ENCODE assay signal across 23 cellular contexts in the genomic region with DNA sequence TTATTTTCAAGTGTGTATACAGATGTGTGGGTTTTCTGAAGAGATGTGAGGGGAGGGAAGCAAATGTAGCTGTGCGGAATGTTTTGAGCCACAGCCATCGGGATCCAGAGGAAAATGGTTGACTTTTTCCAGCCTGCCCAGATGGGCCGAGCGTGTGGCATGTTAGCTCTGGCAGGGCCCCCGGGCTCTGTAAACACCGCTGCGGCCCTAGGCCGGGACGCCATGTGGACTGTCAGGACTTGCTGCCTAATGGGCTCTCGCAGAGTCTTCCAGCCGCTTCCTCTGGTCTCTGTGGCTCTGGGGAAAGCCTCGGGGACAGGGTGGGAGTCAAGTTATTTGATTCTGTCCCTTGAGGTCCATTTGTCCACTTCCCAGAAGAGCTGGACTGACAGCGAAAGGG.
A peak's percentile ranks its signal among the peaks of the same experiment; 100 is the strongest.
DNase-seq lines count a peak whose midpoint lies in the region; ATAC-seq, FAIRE-seq and TF ChIP-seq lines count a peak whose summit lies in the region.
"Had no signal": no experiment of that assay in that cellular context is flagged by ENCODE, and none has a peak within 500 bp of the region (broad histone marks: within the 10 kb centered on the region; RNA-seq: fewer than 3 reads in every experiment).

No MANE protein-coding gene starts in this region.

- ATAC-seq in heart left ventricle (peak in 1 of 4 donors; percentile 22), left ventricle myocardium superior (no peak)
- no peak for ATAC-seq in activated T-cell treated with anti-CD3 and anti-CD28 coated beads, Interleukin-2, amount 50 U/mL, for 4 hours
- ATAC-seq: SK-N-SH treated with all-trans-retinoic acid at 6 μM for 48 hours had no signal

- no peak overlapping the region for H2BK5ac ChIP-seq in trophoblast cell (ENCODE audit: low read depth, low read length, poor library complexity)

- peaks cover 6% of the 10 kb centered on the region for H3K36me3 Mint-ChIP-seq in astrocyte (ENCODE audit: low read depth, unreplicated experiment)
- H3K36me3 Mint-ChIP-seq in activated T-cell treated with anti-CD3 and anti-CD28 coated beads, Interleukin-2, amount 50 U/mL, for 4 hours (ENCODE audit: insufficient read depth): no peaks in the 10 kb centered on the region
- H3K36me3 Mint-ChIP-seq: CD4-positive, CD25-positive, alpha-beta regulatory T cell had no signal

- H3K27ac ChIP-seq in heart left ventricle (peak overlapping the region in 11 of 12 donors; percentile 25 to 87 (median 69)), astrocyte (ENCODE audit: low read depth, low read length) (no peak overlapping the region), trophoblast cell (ENCODE audit: low read depth, low read length) (no peak overlapping the region), GM23248 (no peak overlapping the region)
- peak overlapping the region in 4 of 11 experiments; percentile 23 to 80 (median 58); a peak in 7 of 22 replicates for H3K27ac ChIP-seq in BLaER1 treated with 17β-estradiol and CSF1 and Interleukin-3, amounts not matched to agents 10 nM and 100 nM

- H4K20me1 ChIP-seq in BLaER1 treated with 17β-estradiol and CSF1 and Interleukin-3, amounts not matched to agents 10 nM and 100 nM: no peaks in the 10 kb centered on the region
- H4K20me1 ChIP-seq in astrocyte (ENCODE audit: insufficient read depth, low read length): no peaks in the 10 kb centered on the region
- no peaks in the 10 kb centered on the region for H4K20me1 ChIP-seq in GM23248 (ENCODE audit: insufficient read depth)

- H3K4me3 Mint-ChIP-seq in astrocyte (ENCODE audit: unreplicated experiment): no peak overlapping the region
- no peak overlapping the region for H3K4me3 Mint-ChIP-seq in activated T-cell treated with anti-CD3 and anti-CD28 coated beads, Interleukin-2, amount 50 U/mL, for 4 hours

- H3K27me3 ChIP-seq in heart left ventricle (no peaks in the 10 kb centered on the region), astrocyte (ENCODE audit: insufficient read depth, low read length) (peaks cover under 1% of the 10 kb centered on the region), trophoblast cell (ENCODE audit: insufficient read depth, low read length) (no peaks in the 10 kb centered on the region), GM23248 (replicated peaks; ENCODE audit: insufficient read depth) (0 out of 2 replicates have a peak, but pooled peaks cover 5% of the 10 kb centered on the region)
- no peaks in the 10 kb centered on the region for H3K27me3 ChIP-seq in BLaER1 treated with 17β-estradiol and CSF1 and Interleukin-3, amounts not matched to agents 10 nM and 100 nM
- H3K27me3 ChIP-seq: BE2C had no signal

- H3K36me3 ChIP-seq in heart left ventricle: no peaks in the 10 kb centered on the region
- H3K36me3 ChIP-seq in BLaER1 treated with 17β-estradiol and CSF1 and Interleukin-3, amounts not matched to agents 10 nM and 100 nM: no peaks in the 10 kb centered on the region
- H3K36me3 ChIP-seq in astrocyte (ENCODE audit: insufficient read depth, low read length): no peaks in the 10 kb centered on the region
- H3K36me3 ChIP-seq in trophoblast cell (ENCODE audit: control insufficient read depth in 1 of 2, insufficient read depth in 2 of 2, low read length in 2 of 2): no peaks in the 10 kb centered on the region
- no peaks in the 10 kb centered on the region for H3K36me3 ChIP-seq in GM23248 (ENCODE audit: low read depth)
- H3K36me3 ChIP-seq: BE2C had no signal

- H3K23ac ChIP-seq in trophoblast cell (ENCODE audit: low read length): no peak overlapping the region

- H3K4me1 ChIP-seq in heart left ventricle (peaks cover 0 to 12% (median 0%) of the 10 kb centered on the region in 12 donors), astrocyte (ENCODE audit: insufficient read depth, low read length) (peaks cover 10% of the 10 kb centered on the region), trophoblast cell (ENCODE audit: control insufficient read depth in 1 of 2, insufficient read depth in 2 of 2, low read length in 2 of 2) (peaks cover 6 to 15% of the 10 kb centered on the region in 2 experiments), GM23248 (ENCODE audit: insufficient read depth) (no peaks in the 10 kb centered on the region)
- peaks cover 13 to 38% (median 23%) of the 10 kb centered on the region in 10 experiments; a peak in 19 of 20 replicates for H3K4me1 ChIP-seq in BLaER1 treated with 17β-estradiol and CSF1 and Interleukin-3, amounts not matched to agents 10 nM and 100 nM
- H3K4me1 ChIP-seq: BE2C had no signal

- peak overlapping the region; percentile 85 for H3K27ac Mint-ChIP-seq in astrocyte (ENCODE audit: unreplicated experiment)
- H3K27ac Mint-ChIP-seq: CD4-positive, CD25-positive, alpha-beta regulatory T cell had no signal

- H3K4me3 ChIP-seq in heart left ventricle (no peak overlapping the region), astrocyte (ENCODE audit: insufficient read depth, low read depth, low read length) (no peak overlapping the region), trophoblast cell (ENCODE audit: low read depth, low read length) (no peak overlapping the region), GM23248 (no peak overlapping the region)
- peak overlapping the region in 2 of 10 experiments; percentile 9 to 38; a peak in 2 of 20 replicates for H3K4me3 ChIP-seq in BLaER1 treated with 17β-estradiol and CSF1 and Interleukin-3, amounts not matched to agents 10 nM and 100 nM

- H2AFZ ChIP-seq in astrocyte (ENCODE audit: low read depth, low read length): no peak overlapping the region
- no peak overlapping the region for H2AFZ ChIP-seq in trophoblast cell (ENCODE audit: insufficient read depth, low read length, poor library complexity)
- H2AFZ ChIP-seq in GM23248: no peak overlapping the region

- WGBS in heart left ventricle, 4 donors: 88 to 94% (median 90%) methylated on average over 13 of the region's 13 CpGs
- no CpG with 5 or more reads among the region's 13 CpGs for WGBS in trophoblast cell (ENCODE audit: extremely low coverage, insufficient coverage, insufficient read length)
- 73 to 79% methylated on average over 13 of the region's 13 CpGs for WGBS in GM23248 (ENCODE audit: low coverage in 1 of 2, low lambda C conversion rate in 2 of 2, missing lambda C conversion rate in 2 of 2), 2 experiments

- H3K18ac ChIP-seq in trophoblast cell (ENCODE audit: low read length): no peak overlapping the region

- H3K4ac ChIP-seq in trophoblast cell (ENCODE audit: low read depth, low read length): no peak overlapping the region

- TF ChIP-seq CTCF in heart left ventricle (IDR thresholded peaks at IDR 0.05) (no peak), astrocyte (IDR thresholded peaks at IDR 0.05; ENCODE audit: insufficient read depth, low read depth, low read length) (no peak)

- no peak overlapping the region for H4K91ac ChIP-seq in trophoblast cell (ENCODE audit: low read depth, low read length)

- no peak overlapping the region for H3K14ac ChIP-seq in trophoblast cell (ENCODE audit: low read length)

- H3K9me3 Mint-ChIP-seq in astrocyte (ENCODE audit: unreplicated experiment): peaks cover 7% of the 10 kb centered on the region
- no peaks in the 10 kb centered on the region for H3K9me3 Mint-ChIP-seq in activated T-cell treated with anti-CD3 and anti-CD28 coated beads, Interleukin-2, amount 50 U/mL, for 4 hours

- no peaks in the 10 kb centered on the region for H3K79me1 ChIP-seq in trophoblast cell (ENCODE audit: low read length)

- H3K4me2 ChIP-seq in BLaER1 treated with 17β-estradiol and CSF1 and Interleukin-3, amounts not matched to agents 10 nM and 100 nM: peak overlapping the region; percentile 33 to 73 (median 50); a peak in 21 of 22 replicates
- H3K4me2 ChIP-seq in astrocyte (ENCODE audit: low read length): no peak overlapping the region
- no peak overlapping the region for H3K4me2 ChIP-seq in trophoblast cell (ENCODE audit: low read length)
- H3K4me2 ChIP-seq in GM23248 (ENCODE audit: unreplicated experiment): no peak overlapping the region

- no peak for TF ChIP-seq POLR2A in heart left ventricle (IDR thresholded peaks at IDR 0.05)

- DNase-seq in heart left ventricle (no peak), left ventricle myocardium superior (no peak), astrocyte (ENCODE audit: low read depth) (no peak), trophoblast cell (no peak), NCI-H526 (lab: John Stamatoyannopoulos, UW) (no peak), GM23248 (no peak)
- no peak for DNase-seq in activated T-cell treated with anti-CD3 and anti-CD28 coated beads, Interleukin-2, amount 50 U/mL, for 4 hours
- DNase-seq: 8988T, ACHN, BE2C, DND-41, Karpas-422, NCI-H1092, NCI-H1436, NCI-H187, NCI-H2107, NCI-H524, NCI-H774 had no signal

- intact Hi-C loops in heart left ventricle (cut with DNase I) (loop anchor here in 4 of 10 donors (5.0 to 10.0 kb wide), 3 partner anchors 109 to 119 kb away; partner anchors contain the start of gene PTCH1 (in 3 of the 4)), left ventricle myocardium superior (cut with micrococcal nuclease) (no loop called here)

- no peaks in the 10 kb centered on the region for H3K9me2 ChIP-seq in GM23248 (ENCODE audit: insufficient read depth)

- no peak overlapping the region for H2AK5ac ChIP-seq in trophoblast cell (ENCODE audit: low read length)

- H4K8ac ChIP-seq in trophoblast cell (ENCODE audit: low read depth, low read length): no peak overlapping the region

- H3F3A ChIP-seq in GM23248 (ENCODE audit: insufficient read depth): no peaks in the 10 kb centered on the region

- peak overlapping the region; percentile 15 for H2BK12ac ChIP-seq in trophoblast cell (ENCODE audit: low read length)

- peaks cover 23% of the 10 kb centered on the region for H3K4me1 Mint-ChIP-seq in astrocyte (ENCODE audit: low read depth, unreplicated experiment)
- peaks cover 20% of the 10 kb centered on the region for H3K4me1 Mint-ChIP-seq in activated T-cell treated with anti-CD3 and anti-CD28 coated beads, Interleukin-2, amount 50 U/mL, for 4 hours (ENCODE audit: low read depth)

- FAIRE-seq in astrocyte (lab: Jason Lieb, UNC): no peak
- FAIRE-seq: H54, RCC 7860 had no signal

- H4K12ac ChIP-seq in trophoblast cell (ENCODE audit: low read depth, low read length): no peak overlapping the region

- in situ Hi-C loops in GM23248 (cut with MboI): no loop called here

- peaks cover 0 to 6% (median 0%) of the 10 kb centered on the region in 12 donors for H3K9me3 ChIP-seq in heart left ventricle
- H3K9me3 ChIP-seq in BLaER1 treated with 17β-estradiol and CSF1 and Interleukin-3, amounts not matched to agents 10 nM and 100 nM (replicated peaks in 1 of 11): peaks cover 15 to 51% (median 33%) of the 10 kb centered on the region in 11 experiments; a peak in 21 of 22 replicates
- no peaks in the 10 kb centered on the region for H3K9me3 ChIP-seq in astrocyte (ENCODE audit: insufficient read depth, low read depth, low read length)
- H3K9me3 ChIP-seq in trophoblast cell (ENCODE audit: insufficient read depth, low read depth, low read length): no peaks in the 10 kb centered on the region
- H3K9me3 ChIP-seq in GM23248 (ENCODE audit: low read depth): no peaks in the 10 kb centered on the region
- H3K9me3 ChIP-seq: BE2C had no signal

- H3K9ac ChIP-seq in BLaER1 treated with 17β-estradiol and CSF1 and Interleukin-3, amounts not matched to agents 10 nM and 100 nM: no peak overlapping the region
- no peak overlapping the region for H3K9ac ChIP-seq in astrocyte (ENCODE audit: low read length)
- H3K9ac ChIP-seq in trophoblast cell (ENCODE audit: low read length): no peak overlapping the region
- no peak overlapping the region for H3K9ac ChIP-seq in GM23248

- H3K27me3 Mint-ChIP-seq in astrocyte (ENCODE audit: low read depth, unreplicated experiment): no peaks in the 10 kb centered on the region
- peaks cover 7% of the 10 kb centered on the region for H3K27me3 Mint-ChIP-seq in activated T-cell treated with anti-CD3 and anti-CD28 coated beads, Interleukin-2, amount 50 U/mL, for 4 hours (ENCODE audit: low read depth)

- no peaks in the 10 kb centered on the region for H3K79me2 ChIP-seq in astrocyte (ENCODE audit: insufficient read depth, low read length)
- no peaks in the 10 kb centered on the region for H3K79me2 ChIP-seq in trophoblast cell (ENCODE audit: control insufficient read depth, insufficient read depth, low read length, poor library complexity)
- H3K79me2 ChIP-seq in GM23248 (ENCODE audit: insufficient read depth): no peaks in the 10 kb centered on the region

- no peak overlapping the region for H2BK120ac ChIP-seq in trophoblast cell (ENCODE audit: insufficient read depth, low read length, poor library complexity)

Comparison
In these comparisons a context has a peak if more than half of its experiments do, and no peak if none do; other contexts are left out.
1. H3K27ac ChIP-seq: peak in heart left ventricle (11 of 12); none in astrocyte (single experiment), trophoblast cell (single experiment) and GM23248 (single experiment).
2. H3K4me2 ChIP-seq: peak in BLaER1 treated with 17β-estradiol and CSF1 and Interleukin-3, amounts not matched to agents 10 nM and 100 nM (11 of 11); none in astrocyte (single experiment), trophoblast cell (single experiment) and GM23248 (single experiment).